In the genomic region with DNA sequence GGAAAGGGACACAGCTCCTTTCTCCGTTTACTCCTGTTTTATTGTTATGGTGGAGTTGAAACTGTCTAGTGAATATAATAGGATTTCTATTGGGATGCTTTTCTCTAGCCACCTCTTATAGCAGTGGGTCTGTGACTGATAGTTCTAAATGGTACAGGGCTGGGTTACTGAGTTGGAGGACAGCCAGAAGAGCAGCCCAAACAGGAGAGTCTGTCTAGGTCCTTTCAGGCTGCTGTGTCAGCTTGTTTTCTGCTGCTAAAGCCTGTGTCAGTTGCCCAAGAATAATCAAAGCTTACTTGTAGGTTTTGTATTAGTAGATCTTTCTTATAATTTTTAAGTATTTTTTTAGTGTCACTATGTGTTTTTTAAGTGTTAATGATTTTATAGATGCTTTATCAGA, we compare ENCODE assay signal across 31 cellular contexts.
"Had no signal": no experiment of that assay in that cellular context is flagged by ENCODE, and none has a peak within 500 bp of the region (broad histone marks: within the 10 kb centered on the region; RNA-seq: fewer than 3 reads in every experiment).

No MANE protein-coding gene starts in this region.

- H3K9me3 ChIP-seq: adrenal gland, body of pancreas, colonic mucosa, gastroesophageal sphincter, right atrium auricular region, suprapubic skin, tibial nerve had no signal

- DNase-seq: activated CD4-positive, alpha-beta T cell treated with anti-CD3 and anti-CD28 coated beads for 4 hours; activated CD4-positive, alpha-beta T cell treated with anti-CD3 and anti-CD28 coated beads, Interleukin-2, amount 50 U/mL, for 4 hours; activated CD4-positive, CD25-positive, alpha-beta regulatory T cell; activated CD8-positive, alpha-beta memory T cell treated with anti-CD3 and anti-CD28 coated beads for 24 hours; activated effector memory CD4-positive, alpha-beta T cell treated with anti-CD3 and anti-CD28 coated beads, Interleukin-2, amount 50 U/mL, for 16 hours; activated naive CD4-positive, alpha-beta T cell treated with anti-CD3 and anti-CD28 coated beads for 36 hours; activated naive CD8-positive, alpha-beta T cell treated with anti-CD3 and anti-CD28 coated beads for 36 hours; adrenal gland; aorta; body of pancreas; cerebellar nuclear complex; colonic mucosa; dorsolateral prefrontal cortex; effector memory CD4-positive, alpha-beta T cell; erythroblast; kidney; left colon; mammary epithelial cell; naive thymus-derived CD8-positive, alpha-beta T cell; occipital lobe; stimulated activated CD4-positive, alpha-beta T cell treated with anti-CD3 and anti-CD28 coated beads, Interleukin-1b, Interleukin-23, amount 100 ng/mL, for 48 hours; stimulated activated naive B cell treated with anti-CD40 and anti-IgM and Interleukin-4, amounts not matched to agents 10 μg/mL and 1 μg/mL and 100 μg/mL, for 72 hours had no signal

- ATAC-seq: body of pancreas; gastroesophageal sphincter; left colon; naive thymus-derived CD8-positive, alpha-beta T cell; stimulated activated naive B cell treated with anti-CD40 and anti-IgM and Interleukin-4, amounts not matched to agents 10 μg/mL and 1 μg/mL and 100 μg/mL, for 72 hours had no signal

- H3K27me3 ChIP-seq: adrenal gland, body of pancreas, cardiac muscle cell, colonic mucosa, gastroesophageal sphincter, hepatocyte, neural progenitor cell, right atrium auricular region, suprapubic skin, tibial nerve had no signal

- H3K4me1 ChIP-seq: adrenal gland, body of pancreas, colonic mucosa, gastroesophageal sphincter, parathyroid adenoma, right atrium auricular region, suprapubic skin, tibial nerve had no signal

- H3K36me3 ChIP-seq: adrenal gland, cardiac muscle cell, colonic mucosa, gastroesophageal sphincter, neural progenitor cell, right atrium auricular region, suprapubic skin, tibial nerve had no signal

- H3K4me3 ChIP-seq: adrenal gland, body of pancreas, cardiac muscle cell, colonic mucosa, dorsolateral prefrontal cortex, gastroesophageal sphincter, hepatocyte, neural progenitor cell, right atrium auricular region, smooth muscle cell, suprapubic skin, tibial nerve had no signal
